Comparison of ENCODE assay signal across 8 cellular contexts in the genomic region with DNA sequence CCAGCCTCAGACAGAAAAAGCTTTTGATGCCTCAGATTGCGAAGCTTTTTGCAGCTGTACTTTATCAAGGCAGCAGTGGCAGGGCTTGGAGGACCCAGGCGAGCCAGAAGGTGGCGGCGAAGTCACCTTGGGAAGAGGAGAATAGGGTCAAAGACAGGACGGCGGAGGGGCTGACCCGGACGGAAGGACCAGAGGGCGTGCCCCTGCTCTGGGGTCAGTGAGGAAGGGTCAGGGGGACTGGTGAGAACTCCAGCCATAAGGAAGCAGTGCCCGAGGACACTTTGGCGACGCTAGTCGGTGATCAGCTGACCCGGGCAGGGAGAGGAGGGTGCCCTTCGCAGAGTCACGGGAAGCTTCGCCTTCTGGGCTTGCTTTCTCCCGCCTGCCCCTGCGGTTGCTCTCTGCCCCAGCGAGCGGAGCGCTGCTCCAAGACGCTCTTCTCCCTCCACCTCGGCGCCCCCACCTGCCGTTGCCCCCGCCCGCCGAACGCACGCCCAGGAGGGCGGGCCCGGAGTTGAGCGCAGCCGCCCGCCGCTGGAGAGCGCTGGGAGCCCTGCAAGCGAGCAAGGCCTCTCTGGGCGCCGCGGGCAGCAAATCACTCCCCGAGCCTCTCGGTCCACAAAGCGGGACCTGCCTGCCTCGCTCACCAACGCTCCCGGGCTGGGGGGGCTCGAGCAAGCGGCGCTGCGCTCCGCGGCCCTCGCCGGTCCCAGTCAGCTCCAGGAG. TPM values are rescaled to one million over a fixed set of nuclear protein-coding genes. Genes with fewer than 3 reads are reported as not detected.
DNase-seq lines count a peak whose midpoint lies in the region; ATAC-seq, FAIRE-seq and TF ChIP-seq lines count a peak whose summit lies in the region.

No MANE protein-coding gene starts in this region.

- H3K9ac ChIP-seq in GM12878 (ENCODE audit: control insufficient read depth, insufficient read depth, low read length), result no peak overlapping the region
- H3K9ac ChIP-seq in stomach smooth muscle (ENCODE audit: low read length in 2 of 2), result no peak overlapping the region

- no peaks in the 10 kb centered on the region for H3K9me3 ChIP-seq in GM12878 (replicated peaks; ENCODE audit: control insufficient read depth, insufficient read depth, low read length)
- H3K9me3 ChIP-seq in stomach smooth muscle (ENCODE audit: control insufficient read depth in 2 of 2, low read length in 2 of 2), result peaks cover 0 to 5% of the 10 kb centered on the region in 2 donors

- TF ChIP-seq POLR2A in GM12878 (IDR thresholded peaks at IDR 0.05; ENCODE audit: low read depth, low read length) (no peak), GM12891 (IDR thresholded peaks at IDR 0.05; ENCODE audit: low read depth, low read length) (no peak)

- BruUV-seq in GM12878 (replicated peaks; lab: Mats Ljungman, UMichigan), result no TSS peak

- DNase-seq in GM06990 (ENCODE audit: extremely low read depth, insufficient read length) (peak; percentile 12), NCI-H146 (lab: John Stamatoyannopoulos, UW) (peak; percentile 88), GM12878 (ENCODE audit: low read depth, low spot score) (no peak), islet precursor cell (peak; percentile 94), GM12891 (ENCODE audit: insufficient read length, low spot score) (no peak)
- DNase-seq in activated CD4-positive, alpha-beta T cell treated with anti-CD3 and anti-CD28 coated beads for 1 hour, result no peak
- DNase-seq in stimulated activated CD4-positive, alpha-beta T cell treated with anti-CD3 and anti-CD28 coated beads, Interleukin-4, amount 100 ng/mL, for 1 hour, result no peak

- no peaks in the 10 kb centered on the region for H4K20me1 ChIP-seq in GM12878 (ENCODE audit: control insufficient read depth, insufficient read depth)

- RAD21 ChIA-PET in GM12878 (lab: Charles Lee; ENCODE audit: unreplicated experiment), result no interaction called here

- H3K36me3 ChIP-seq in GM06990 (ENCODE audit: control insufficient read depth, insufficient read depth, low read length) (no peaks in the 10 kb centered on the region), GM12878 (ENCODE audit: control insufficient read depth in 2 of 2, insufficient read depth in 2 of 2, low read length in 1 of 2) (no peaks in the 10 kb centered on the region), stomach smooth muscle (ENCODE audit: control insufficient read depth in 2 of 2, insufficient read depth in 2 of 2, low read length in 2 of 2) (no peaks in the 10 kb centered on the region)

- H3K79me2 ChIP-seq in GM12878 (ENCODE audit: control insufficient read depth, insufficient read depth, low read length), result no peaks in the 10 kb centered on the region

- H3K27ac ChIP-seq in GM12878 (ENCODE audit: control insufficient read depth, insufficient read depth) (no peak overlapping the region), stomach smooth muscle (ENCODE audit: low read length) (no peak overlapping the region)

- POLR2A ChIA-PET in GM12878 (lab: Charles Lee), result interaction anchor here (0.6 kb wide), 2 partner anchors 618 to 934 kb away, joined by 3 to 4 read pairs; no protein-coding TSS in a partner anchor

- TF ChIP-seq RAD21 in GM12878 (IDR thresholded peaks at IDR 0.05; ENCODE audit: insufficient read depth, low read depth, low read length), result no peak

- no peak for TF ChIP-seq EP300 in GM12878 (IDR thresholded peaks at IDR 0.05; ENCODE audit: borderline replicate concordance in 1 of 2, control insufficient read depth in 1 of 2, low read depth in 2 of 2, low read length in 2 of 2)

- no peak overlapping the region; the same call in 1 of the 2 replicates for H3K4me2 ChIP-seq in GM12878 (ENCODE audit: control insufficient read depth, insufficient read depth)

- in situ Hi-C loops in GM12878 (cut with MboI), result no loop called here

- CTCF ChIA-PET in GM12878 (lab: Yijun Ruan, JAX), result no interaction called here

- no peak for FAIRE-seq in GM12878 (lab: Jason Lieb, UNC)
- FAIRE-seq in GM12891 (lab: Jason Lieb, UNC), result no peak

- H3K4me3 ChIP-seq in GM06990 (replicated peaks; ENCODE audit: low read depth, low read length), result peak overlapping the region; percentile 22; the same call in 1 of the 2 replicates
- H3K4me3 ChIP-seq in GM12878, result no peak overlapping the region
- peak overlapping the region; percentile 45 to 64 for H3K4me3 ChIP-seq in stomach smooth muscle (ENCODE audit: low read length in 2 of 2)

- no peaks in the 10 kb centered on the region for H3K4me1 ChIP-seq in GM12878 (ENCODE audit: control insufficient read depth, insufficient read depth, low read length)
- H3K4me1 ChIP-seq in stomach smooth muscle (ENCODE audit: control insufficient read depth, insufficient read depth, low read length), result peaks cover 11% of the 10 kb centered on the region

- WGBS in GM12878 (ENCODE audit: insufficient coverage, insufficient replicate concordance, low lambda C conversion rate, missing lambda C conversion rate), result 5% methylated on average over 56 of the region's 56 CpGs

- H3K27me3 ChIP-seq in GM06990 (replicated peaks; ENCODE audit: control insufficient read depth, insufficient read depth, low read length) (no peaks in the 10 kb centered on the region; the same call in 1 of the 2 replicates), GM12878 (replicated peaks in 1 of 2; ENCODE audit: control insufficient read depth in 2 of 2, insufficient read depth in 2 of 2, low read length in 1 of 2) (peaks cover 3 to 4% of the 10 kb centered on the region in 2 experiments), stomach smooth muscle (ENCODE audit: control insufficient read depth in 1 of 2, insufficient read depth in 2 of 2, low read length in 2 of 2) (peaks cover 25 to 34% of the 10 kb centered on the region in 2 donors)

- H2AFZ ChIP-seq in GM12878 (ENCODE audit: control insufficient read depth, low read depth, low read length), result no peak overlapping the region

- SMC1A ChIA-PET in GM12878 (lab: Charles Lee; ENCODE audit: uncharacterized antibody, unreplicated experiment), result no interaction called here

- peak; percentile 45; the same call in 2 of the 3 replicates for ATAC-seq in GM12878

- peak; percentile 32 for TF ChIP-seq CTCF in GM06990 (IDR thresholded peaks at IDR 0.05; ENCODE audit: insufficient read depth, low read length, poor library complexity, severe bottlenecking)
- 0 out of 6 replicates have a peak, but pooled peaks of 1 of the 3 experiments have one; percentile 9 for TF ChIP-seq CTCF in GM12878 (IDR thresholded peaks at IDR 0.05 in 2 of 3, conservative IDR thresholded peaks at IDR 0.05 in 1 of 3; ENCODE audit: control insufficient read depth in 2 of 3, extremely low read depth in 1 of 3, insufficient read depth in 1 of 3, low read depth in 3 of 3, low read length in 3 of 3)

- intact Hi-C loops in GM12878 (cut with micrococcal nuclease; ENCODE audit: unreplicated experiment), result no loop called here

TF ChIP-seq in GM12878, 131 proteins besides CTCF, POLR2A, EP300 and RAD21:
- no peak for TF ChIP-seq JUND (IDR thresholded peaks at IDR 0.05; ENCODE audit: low read depth, low read length)
- TF ChIP-seq, protein P1, sequence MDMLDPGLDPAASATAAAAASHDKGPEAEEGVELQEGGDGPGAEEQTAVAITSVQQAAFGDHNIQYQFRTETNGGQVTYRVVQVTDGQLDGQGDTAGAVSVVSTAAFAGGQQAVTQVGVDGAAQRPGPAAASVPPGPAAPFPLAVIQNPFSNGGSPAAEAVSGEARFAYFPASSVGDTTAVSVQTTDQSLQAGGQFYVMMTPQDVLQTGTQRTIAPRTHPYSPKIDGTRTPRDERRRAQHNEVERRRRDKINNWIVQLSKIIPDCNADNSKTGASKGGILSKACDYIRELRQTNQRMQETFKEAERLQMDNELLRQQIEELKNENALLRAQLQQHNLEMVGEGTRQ (IDR thresholded peaks at IDR 0.05; ENCODE audit: borderline replicate concordance, low read depth, low read length), result no peak
- no peak for TF ChIP-seq ZNF384 (IDR thresholded peaks at IDR 0.05; ENCODE audit: borderline replicate concordance, low read depth, low read length)
- no peak for TF ChIP-seq WRNIP1 (IDR thresholded peaks at IDR 0.05; ENCODE audit: borderline replicate concordance, low read depth, low read length)
- TF ChIP-seq KAT2A (conservative IDR thresholded peaks at IDR 0.05; ENCODE audit: control insufficient read depth, low read depth, low read length), result no peak
TF ChIP-seq in GM12878: peak in this region for 0.

TF ChIP-seq in GM12891, 5 proteins besides CTCF, POLR2A, EP300 and RAD21:
- TF ChIP-seq TAF1 (IDR thresholded peaks at IDR 0.05; ENCODE audit: low read depth, low read length) (no peak), SPI1 (IDR thresholded peaks at IDR 0.05; ENCODE audit: low read depth, low read length) (no peak), POLR2AphosphoS5 (IDR thresholded peaks at IDR 0.05; ENCODE audit: low read depth, low read length) (no peak), POU2F2 (IDR thresholded peaks at IDR 0.05; ENCODE audit: low read depth, low read length) (no peak), PAX5 (IDR thresholded peaks at IDR 0.05; ENCODE audit: insufficient read depth, low read length, severe bottlenecking) (no peak)

RNA-seq across cellular contexts. Expression of a gene that starts 1.4 kb away (rescaled TPM):
- total RNA-seq in GM12878 (2013; cell fraction: nucleolus; rRNA removed), result 0.33 TPM in 1 of 2 replicates, not detected in the other
- total RNA-seq in GM12878 (2014; rRNA removed) (not detected in 2 replicates), GM12878 (2014; rRNA removed; fragmentation: Illumina TruSeq; extraction: Trizol) (not detected in 2 replicates), GM12878 (2021) (not detected in 2 replicates)
- not detected for polyA plus RNA-seq in GM12878 (2011; ENCODE audit: low read depth)
- polyA plus RNA-seq in GM12878 (2011; rRNA removed) (0.19 and 0.20 TPM in 2 replicates), GM12878 (2014; fragmentation: Illumina TruSeq; extraction: Trizol) (not detected in 2 replicates), GM12878 (2014; fragmentation: Nextera tagmentation; extraction: Ambion mirVana) (not detected), GM12878 (2014; rRNA removed) (not detected in 2 replicates), GM12878 (2016; fragmentation: Nextera tagmentation; extraction: Ambion mirVana) (not detected)
- 0.08 and 0.40 TPM in 2 replicates for polyA plus RNA-seq in GM12878 (2011; cell fraction: cytosol; rRNA removed)
- 0.12 and 0.28 TPM in 2 replicates for polyA plus RNA-seq in GM12878 (2011; cell fraction: nucleus; rRNA removed)
- 0.07 TPM in 1 of 2 replicates, not detected in the other for polyA plus RNA-seq in GM12878 (2012)
- polyA minus RNA-seq in GM12878 (2011; rRNA and poly(A)+ RNA removed), result 0.41 TPM in 1 of 2 replicates, not detected in the other
- polyA minus RNA-seq in GM12878 (2011; cell fraction: cytosol; rRNA and poly(A)+ RNA removed), result not detected in 2 replicates
- 0.67 TPM in 1 of 2 replicates, not detected in the other for polyA minus RNA-seq in GM12878 (2011; cell fraction: nucleus; rRNA and poly(A)+ RNA removed)
- not detected for polyA plus RNA-seq in GM12891 (2012; ENCODE audit: low read depth, missing spikeins)

Comparison
In these comparisons a context has a peak if more than half of its experiments do, and no peak if none do; other contexts are left out.
1. DNase-seq: peak in GM06990 (single experiment), NCI-H146 (single experiment) and islet precursor cell (single experiment); none in GM12878 (single experiment), activated CD4-positive, alpha-beta T cell treated with anti-CD3 and anti-CD28 coated beads for 1 hour (single experiment), GM12891 (single experiment) and stimulated activated CD4-positive, alpha-beta T cell treated with anti-CD3 and anti-CD28 coated beads, Interleukin-4, amount 100 ng/mL, for 1 hour (single experiment).